In the genomic region with DNA sequence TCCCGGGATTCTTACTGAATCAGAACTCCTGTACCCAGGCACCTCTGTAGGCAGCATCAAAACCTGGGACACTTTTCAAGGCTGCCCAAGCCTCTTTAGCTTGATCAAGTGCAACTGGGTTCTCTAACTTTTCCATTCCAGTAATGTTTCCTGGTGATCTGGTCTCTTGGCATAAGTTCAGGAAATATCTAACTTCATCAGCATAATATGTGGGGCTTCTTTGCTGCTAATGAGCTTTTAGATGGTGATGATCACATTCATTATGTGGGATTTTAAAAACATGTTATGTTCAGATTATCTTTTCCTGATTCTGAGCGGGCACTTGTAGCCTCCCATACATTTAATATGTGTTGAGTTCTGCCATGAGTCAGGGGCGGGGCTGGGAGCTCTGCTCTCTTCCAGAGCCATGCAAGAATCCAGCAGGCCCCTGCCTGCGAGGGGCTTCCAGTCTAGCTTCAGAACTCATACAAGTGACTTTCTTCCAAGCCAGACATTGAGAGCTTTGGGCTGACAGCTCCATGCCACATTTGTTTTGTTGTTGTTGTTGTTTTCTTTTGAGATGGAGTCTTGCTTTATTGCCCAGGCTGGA, we compare ENCODE assay signal across 1 cellular context.
TF ChIP-seq lines count a peak whose summit lies in the region.

No MANE protein-coding gene starts in this region.

TF ChIP-seq in SK-N-SH, 30 proteins besides CTCF, POLR2A, EP300 and RAD21 (continued from another document):
- TF ChIP-seq, protein P1, sequence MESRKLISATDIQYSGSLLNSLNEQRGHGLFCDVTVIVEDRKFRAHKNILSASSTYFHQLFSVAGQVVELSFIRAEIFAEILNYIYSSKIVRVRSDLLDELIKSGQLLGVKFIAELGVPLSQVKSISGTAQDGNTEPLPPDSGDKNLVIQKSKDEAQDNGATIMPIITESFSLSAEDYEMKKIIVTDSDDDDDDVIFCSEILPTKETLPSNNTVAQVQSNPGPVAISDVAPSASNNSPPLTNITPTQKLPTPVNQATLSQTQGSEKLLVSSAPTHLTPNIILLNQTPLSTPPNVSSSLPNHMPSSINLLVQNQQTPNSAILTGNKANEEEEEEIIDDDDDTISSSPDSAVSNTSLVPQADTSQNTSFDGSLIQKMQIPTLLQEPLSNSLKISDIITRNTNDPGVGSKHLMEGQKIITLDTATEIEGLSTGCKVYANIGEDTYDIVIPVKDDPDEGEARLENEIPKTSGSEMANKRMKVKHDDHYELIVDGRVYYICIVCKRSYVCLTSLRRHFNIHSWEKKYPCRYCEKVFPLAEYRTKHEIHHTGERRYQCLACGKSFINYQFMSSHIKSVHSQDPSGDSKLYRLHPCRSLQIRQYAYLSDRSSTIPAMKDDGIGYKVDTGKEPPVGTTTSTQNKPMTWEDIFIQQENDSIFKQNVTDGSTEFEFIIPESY (IDR thresholded peaks at IDR 0.05; ENCODE audit: borderline replicate concordance, low read depth), result no peak
- TF ChIP-seq TCF12 (IDR thresholded peaks at IDR 0.05) (peak; percentile 38; the same call in 1 of the 2 replicates), RFX5 (IDR thresholded peaks at IDR 0.05; ENCODE audit: low read length) (no peak), RXRA (IDR thresholded peaks at IDR 0.05; ENCODE audit: borderline replicate concordance, low read depth) (no peak), ELF1 (IDR thresholded peaks at IDR 0.05) (no peak), GATA2 (CRISPR knock-in tag; IDR thresholded peaks at IDR 0.05) (no peak), CHD2 (IDR thresholded peaks at IDR 0.05; ENCODE audit: low read length, partially characterized antibody) (no peak), FOXM1 (IDR thresholded peaks at IDR 0.05; ENCODE audit: low read depth) (no peak), FOSL2 (IDR thresholded peaks at IDR 0.05; ENCODE audit: borderline replicate concordance, low read depth) (no peak), NFIC (IDR thresholded peaks at IDR 0.05; ENCODE audit: borderline replicate concordance) (peak; percentile 36), MXI1 (IDR thresholded peaks at IDR 0.05; ENCODE audit: low read depth, low read length) (no peak)
- TF ChIP-seq, protein P2, sequence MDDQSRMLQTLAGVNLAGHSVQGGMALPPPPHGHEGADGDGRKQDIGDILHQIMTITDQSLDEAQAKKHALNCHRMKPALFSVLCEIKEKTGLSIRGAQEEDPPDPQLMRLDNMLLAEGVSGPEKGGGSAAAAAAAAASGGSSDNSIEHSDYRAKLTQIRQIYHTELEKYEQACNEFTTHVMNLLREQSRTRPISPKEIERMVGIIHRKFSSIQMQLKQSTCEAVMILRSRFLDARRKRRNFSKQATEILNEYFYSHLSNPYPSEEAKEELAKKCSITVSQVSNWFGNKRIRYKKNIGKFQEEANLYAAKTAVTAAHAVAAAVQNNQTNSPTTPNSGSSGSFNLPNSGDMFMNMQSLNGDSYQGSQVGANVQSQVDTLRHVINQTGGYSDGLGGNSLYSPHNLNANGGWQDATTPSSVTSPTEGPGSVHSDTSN (IDR thresholded peaks at IDR 0.05), result no peak
- TF ChIP-seq, protein P3, sequence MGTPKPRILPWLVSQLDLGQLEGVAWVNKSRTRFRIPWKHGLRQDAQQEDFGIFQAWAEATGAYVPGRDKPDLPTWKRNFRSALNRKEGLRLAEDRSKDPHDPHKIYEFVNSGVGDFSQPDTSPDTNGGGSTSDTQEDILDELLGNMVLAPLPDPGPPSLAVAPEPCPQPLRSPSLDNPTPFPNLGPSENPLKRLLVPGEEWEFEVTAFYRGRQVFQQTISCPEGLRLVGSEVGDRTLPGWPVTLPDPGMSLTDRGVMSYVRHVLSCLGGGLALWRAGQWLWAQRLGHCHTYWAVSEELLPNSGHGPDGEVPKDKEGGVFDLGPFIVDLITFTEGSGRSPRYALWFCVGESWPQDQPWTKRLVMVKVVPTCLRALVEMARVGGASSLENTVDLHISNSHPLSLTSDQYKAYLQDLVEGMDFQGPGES (IDR thresholded peaks at IDR 0.05; ENCODE audit: low read depth, low read length), result no peak
- TF ChIP-seq, protein P4, sequence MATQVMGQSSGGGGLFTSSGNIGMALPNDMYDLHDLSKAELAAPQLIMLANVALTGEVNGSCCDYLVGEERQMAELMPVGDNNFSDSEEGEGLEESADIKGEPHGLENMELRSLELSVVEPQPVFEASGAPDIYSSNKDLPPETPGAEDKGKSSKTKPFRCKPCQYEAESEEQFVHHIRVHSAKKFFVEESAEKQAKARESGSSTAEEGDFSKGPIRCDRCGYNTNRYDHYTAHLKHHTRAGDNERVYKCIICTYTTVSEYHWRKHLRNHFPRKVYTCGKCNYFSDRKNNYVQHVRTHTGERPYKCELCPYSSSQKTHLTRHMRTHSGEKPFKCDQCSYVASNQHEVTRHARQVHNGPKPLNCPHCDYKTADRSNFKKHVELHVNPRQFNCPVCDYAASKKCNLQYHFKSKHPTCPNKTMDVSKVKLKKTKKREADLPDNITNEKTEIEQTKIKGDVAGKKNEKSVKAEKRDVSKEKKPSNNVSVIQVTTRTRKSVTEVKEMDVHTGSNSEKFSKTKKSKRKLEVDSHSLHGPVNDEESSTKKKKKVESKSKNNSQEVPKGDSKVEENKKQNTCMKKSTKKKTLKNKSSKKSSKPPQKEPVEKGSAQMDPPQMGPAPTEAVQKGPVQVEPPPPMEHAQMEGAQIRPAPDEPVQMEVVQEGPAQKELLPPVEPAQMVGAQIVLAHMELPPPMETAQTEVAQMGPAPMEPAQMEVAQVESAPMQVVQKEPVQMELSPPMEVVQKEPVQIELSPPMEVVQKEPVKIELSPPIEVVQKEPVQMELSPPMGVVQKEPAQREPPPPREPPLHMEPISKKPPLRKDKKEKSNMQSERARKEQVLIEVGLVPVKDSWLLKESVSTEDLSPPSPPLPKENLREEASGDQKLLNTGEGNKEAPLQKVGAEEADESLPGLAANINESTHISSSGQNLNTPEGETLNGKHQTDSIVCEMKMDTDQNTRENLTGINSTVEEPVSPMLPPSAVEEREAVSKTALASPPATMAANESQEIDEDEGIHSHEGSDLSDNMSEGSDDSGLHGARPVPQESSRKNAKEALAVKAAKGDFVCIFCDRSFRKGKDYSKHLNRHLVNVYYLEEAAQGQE (IDR thresholded peaks at IDR 0.05; ENCODE audit: low read depth, low read length), result no peak
- TF ChIP-seq, protein P5, sequence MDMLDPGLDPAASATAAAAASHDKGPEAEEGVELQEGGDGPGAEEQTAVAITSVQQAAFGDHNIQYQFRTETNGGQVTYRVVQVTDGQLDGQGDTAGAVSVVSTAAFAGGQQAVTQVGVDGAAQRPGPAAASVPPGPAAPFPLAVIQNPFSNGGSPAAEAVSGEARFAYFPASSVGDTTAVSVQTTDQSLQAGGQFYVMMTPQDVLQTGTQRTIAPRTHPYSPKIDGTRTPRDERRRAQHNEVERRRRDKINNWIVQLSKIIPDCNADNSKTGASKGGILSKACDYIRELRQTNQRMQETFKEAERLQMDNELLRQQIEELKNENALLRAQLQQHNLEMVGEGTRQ (IDR thresholded peaks at IDR 0.05; ENCODE audit: borderline replicate concordance, low read depth, low read length), result no peak
- TF ChIP-seq, protein P6, sequence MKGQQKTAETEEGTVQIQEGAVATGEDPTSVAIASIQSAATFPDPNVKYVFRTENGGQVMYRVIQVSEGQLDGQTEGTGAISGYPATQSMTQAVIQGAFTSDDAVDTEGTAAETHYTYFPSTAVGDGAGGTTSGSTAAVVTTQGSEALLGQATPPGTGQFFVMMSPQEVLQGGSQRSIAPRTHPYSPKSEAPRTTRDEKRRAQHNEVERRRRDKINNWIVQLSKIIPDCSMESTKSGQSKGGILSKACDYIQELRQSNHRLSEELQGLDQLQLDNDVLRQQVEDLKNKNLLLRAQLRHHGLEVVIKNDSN (IDR thresholded peaks at IDR 0.05; ENCODE audit: borderline replicate concordance, low read depth), result 0 out of 2 replicates have a peak, but pooled peaks have one; percentile 14
